Comparison of ENCODE assay signal across 14 cellular contexts in genomic region chr2:172230783-172231446, GRCh38.
DNase-seq lines count a peak whose midpoint lies in the region; ATAC-seq and TF ChIP-seq lines count a peak whose summit lies in the region.
"Had no signal": no experiment of that assay in that cellular context is flagged by ENCODE, and none has a peak within 500 bp of the region (broad histone marks: within the 10 kb centered on the region; RNA-seq: fewer than 3 reads in every experiment).

No MANE protein-coding gene starts in this region.

- no peaks in the 10 kb centered on the region for H4K20me1 ChIP-seq in GM23338 (replicated peaks; ENCODE audit: insufficient read depth)
- no peaks in the 10 kb centered on the region for H4K20me1 ChIP-seq in SK-N-SH (ENCODE audit: insufficient read depth)

- no peaks in the 10 kb centered on the region for H3K9me3 Mint-ChIP-seq in GM23338
- no peaks in the 10 kb centered on the region for H3K9me3 Mint-ChIP-seq in stimulated activated naive B cell treated with anti-CD40 and anti-IgM and Interleukin-4, amounts not matched to agents 10 μg/mL and 1 μg/mL and 100 μg/mL, for 72 hours
- H3K9me3 Mint-ChIP-seq in stimulated activated naive CD8-positive, alpha-beta T cell treated with anti-CD3 and anti-CD28 coated beads, Interleukin-15, amount 100 ng/mL, for 72 hours, result no peaks in the 10 kb centered on the region
- H3K9me3 Mint-ChIP-seq: activated naive CD4-positive, alpha-beta T cell treated with anti-CD3 and anti-CD28 coated beads for 36 hours; WTC11 had no signal

- TF ChIP-seq CTCF in GM23338 (conservative IDR thresholded peaks at IDR 0.05; ENCODE audit: low read depth in 2 of 2) (no peak), SK-N-SH (IDR thresholded peaks at IDR 0.05) (no peak)

- POLR2A ChIA-PET in SK-N-SH (lab: Yijun Ruan, JAX), result no interaction called here

- peaks cover 39% of the 10 kb centered on the region for H3K4me1 Mint-ChIP-seq in GM23338
- peaks cover 13 to 18% of the 10 kb centered on the region in 2 donors for H3K4me1 Mint-ChIP-seq in stimulated activated naive B cell treated with anti-CD40 and anti-IgM and Interleukin-4, amounts not matched to agents 10 μg/mL and 1 μg/mL and 100 μg/mL, for 72 hours
- H3K4me1 Mint-ChIP-seq in stimulated activated naive CD8-positive, alpha-beta T cell treated with anti-CD3 and anti-CD28 coated beads, Interleukin-15, amount 100 ng/mL, for 72 hours, result peaks cover 18% of the 10 kb centered on the region

- H3K36me3 Mint-ChIP-seq in GM23338 (ENCODE audit: low read depth), result no peaks in the 10 kb centered on the region
- H3K36me3 Mint-ChIP-seq in stimulated activated naive B cell treated with anti-CD40 and anti-IgM and Interleukin-4, amounts not matched to agents 10 μg/mL and 1 μg/mL and 100 μg/mL, for 72 hours, result peaks cover 0 to 2% of the 10 kb centered on the region in 2 donors
- H3K36me3 Mint-ChIP-seq: WTC11 had no signal

- no peak for TF ChIP-seq RAD21 in SK-N-SH (IDR thresholded peaks at IDR 0.05; ENCODE audit: low read length)

- CTCF ChIA-PET in SK-N-SH (lab: Yijun Ruan, JAX), result no interaction called here

- H3K4me3 ChIP-seq in GM23338 (no peak overlapping the region), SK-N-SH (ENCODE audit: low read depth in 2 of 2, low read length in 1 of 2) (no peak overlapping the region), esophagus (ENCODE audit: low read depth in 1 of 2, low read length in 2 of 2) (no peak overlapping the region)
- H3K4me3 ChIP-seq: esophagus muscularis mucosa, GM12878 had no signal

- H3K9me2 ChIP-seq in GM23338 (ENCODE audit: insufficient read depth) (peaks cover 4% of the 10 kb centered on the region; the same call in 1 of the 2 replicates), SK-N-SH (no peaks in the 10 kb centered on the region)

- H2AFZ ChIP-seq in GM23338, result peak overlapping the region; percentile 63
- H2AFZ ChIP-seq in SK-N-SH (ENCODE audit: low read depth), result no peak overlapping the region

- H3K27me3 Mint-ChIP-seq in GM23338 (ENCODE audit: insufficient read depth, low read depth, poor library complexity), result peaks cover 21% of the 10 kb centered on the region
- peaks cover 49 to 53% of the 10 kb centered on the region in 2 donors for H3K27me3 Mint-ChIP-seq in stimulated activated naive B cell treated with anti-CD40 and anti-IgM and Interleukin-4, amounts not matched to agents 10 μg/mL and 1 μg/mL and 100 μg/mL, for 72 hours
- peaks cover 28% of the 10 kb centered on the region for H3K27me3 Mint-ChIP-seq in stimulated activated naive CD8-positive, alpha-beta T cell treated with anti-CD3 and anti-CD28 coated beads, Interleukin-15, amount 100 ng/mL, for 72 hours

- H3K4me2 ChIP-seq in GM23338 (no peak overlapping the region), SK-N-SH (peak overlapping the region; percentile 34; the same call in 1 of the 2 replicates)

- DNase-seq in GM23338 (ENCODE audit: low spot score) (no peak), SK-N-SH (no peak), posterior cingulate gyrus (peak in 8 of 10 donors; percentile 40 to 93 (median 58)), amniotic stem cell (lab: John Stamatoyannopoulos, UW) (no peak)
- no peak for DNase-seq in stimulated activated naive B cell treated with anti-CD40 and anti-IgM and Interleukin-4, amounts not matched to agents 10 μg/mL and 1 μg/mL and 100 μg/mL, for 72 hours
- DNase-seq in stimulated activated naive CD8-positive, alpha-beta T cell treated with anti-CD3 and anti-CD28 coated beads, Interleukin-15, amount 100 ng/mL, for 72 hours, result no peak
- DNase-seq: activated CD8-positive, alpha-beta memory T cell treated with anti-CD3 and anti-CD28 coated beads, Interleukin-2, amount 50 U/mL, for 4 hours; activated naive CD4-positive, alpha-beta T cell treated with anti-CD3 and anti-CD28 coated beads for 36 hours; mesendoderm had no signal

- no peaks in the 10 kb centered on the region for H3K9me3 ChIP-seq in SK-N-SH
- H3K9me3 ChIP-seq in esophagus (ENCODE audit: control insufficient read depth in 2 of 2, insufficient read depth in 1 of 2, low read depth in 1 of 2, low read length in 1 of 2), result no peaks in the 10 kb centered on the region
- H3K9me3 ChIP-seq: esophagus muscularis mucosa had no signal

- 64% methylated on average over 10 of the region's 11 CpGs for WGBS in SK-N-SH (ENCODE audit: low lambda C conversion rate)
- WGBS in esophagus, 2 donors, result 51 to 63% methylated on average over 11 of the region's 11 CpGs

- H3K79me2 ChIP-seq in GM23338 (replicated peaks; ENCODE audit: insufficient read depth) (no peaks in the 10 kb centered on the region), SK-N-SH (ENCODE audit: insufficient read depth) (no peaks in the 10 kb centered on the region)

- peak overlapping the region; percentile 6; the same call in 1 of the 2 replicates for H3K27ac Mint-ChIP-seq in GM23338
- no peak overlapping the region for H3K27ac Mint-ChIP-seq in stimulated activated naive B cell treated with anti-CD40 and anti-IgM and Interleukin-4, amounts not matched to agents 10 μg/mL and 1 μg/mL and 100 μg/mL, for 72 hours
- no peak overlapping the region for H3K27ac Mint-ChIP-seq in stimulated activated naive CD8-positive, alpha-beta T cell treated with anti-CD3 and anti-CD28 coated beads, Interleukin-15, amount 100 ng/mL, for 72 hours
- H3K27ac Mint-ChIP-seq: activated naive CD4-positive, alpha-beta T cell treated with anti-CD3 and anti-CD28 coated beads for 36 hours; WTC11 had no signal

- H3K4me1 ChIP-seq in GM23338 (ENCODE audit: insufficient read depth) (peaks cover 22% of the 10 kb centered on the region), SK-N-SH (ENCODE audit: control insufficient read depth in 1 of 2, insufficient read depth in 2 of 2, low read depth in 1 of 2, low read length in 1 of 2) (peaks cover 7 to 22% of the 10 kb centered on the region in 2 experiments), esophagus (ENCODE audit: control insufficient read depth in 2 of 2, insufficient read depth in 2 of 2, low read length in 1 of 2) (peaks cover 0 to 24% of the 10 kb centered on the region in 2 donors)

- peak in 1 of 2 experiments; percentile 67; a peak in 1 of 4 replicates for TF ChIP-seq EP300 in SK-N-SH (IDR thresholded peaks at IDR 0.05; ENCODE audit: borderline replicate concordance in 1 of 2, low read depth in 1 of 2, low read length in 1 of 2)

- ATAC-seq in GM23338 (no peak), HG03139 (IDR thresholded peaks at IDR 0.05; ENCODE audit: unreplicated experiment) (no peak)
- ATAC-seq in stimulated activated naive B cell treated with anti-CD40 and anti-IgM and Interleukin-4, amounts not matched to agents 10 μg/mL and 1 μg/mL and 100 μg/mL, for 72 hours (replicated peaks), result no peak
- ATAC-seq in stimulated activated naive CD8-positive, alpha-beta T cell treated with anti-CD3 and anti-CD28 coated beads, Interleukin-15, amount 100 ng/mL, for 72 hours, result no peak
- ATAC-seq: GM12878, WTC11 had no signal

- no peak overlapping the region for H3K4me3 Mint-ChIP-seq in GM23338
- no peak overlapping the region for H3K4me3 Mint-ChIP-seq in stimulated activated naive B cell treated with anti-CD40 and anti-IgM and Interleukin-4, amounts not matched to agents 10 μg/mL and 1 μg/mL and 100 μg/mL, for 72 hours
- no peak overlapping the region for H3K4me3 Mint-ChIP-seq in stimulated activated naive CD8-positive, alpha-beta T cell treated with anti-CD3 and anti-CD28 coated beads, Interleukin-15, amount 100 ng/mL, for 72 hours
- H3K4me3 Mint-ChIP-seq: activated naive CD4-positive, alpha-beta T cell treated with anti-CD3 and anti-CD28 coated beads for 36 hours; WTC11 had no signal

- no peaks in the 10 kb centered on the region for H3K36me3 ChIP-seq in GM23338 (ENCODE audit: insufficient read depth)
- H3K36me3 ChIP-seq in SK-N-SH (replicated peaks in 1 of 2; ENCODE audit: control insufficient read depth in 1 of 2, insufficient read depth in 2 of 2, low read length in 1 of 2), result no peaks in the 10 kb centered on the region
- H3K36me3 ChIP-seq in esophagus (ENCODE audit: control insufficient read depth in 2 of 2, insufficient read depth in 2 of 2, low read length in 1 of 2), result no peaks in the 10 kb centered on the region
- H3K36me3 ChIP-seq: esophagus muscularis mucosa had no signal

- no peaks in the 10 kb centered on the region for H3F3A ChIP-seq in GM23338 (replicated peaks; ENCODE audit: low read depth)
- no peaks in the 10 kb centered on the region for H3F3A ChIP-seq in SK-N-SH (replicated peaks; ENCODE audit: insufficient read depth)

- intact Hi-C loops in posterior cingulate gyrus (cut with DNase I), result loop anchor here (10.0 kb wide), 1 partner anchor 124 kb away; no protein-coding TSS in a partner anchor

- peaks cover 34% of the 10 kb centered on the region for H3K27me3 ChIP-seq in GM23338 (ENCODE audit: insufficient read depth)
- H3K27me3 ChIP-seq in SK-N-SH (ENCODE audit: insufficient read depth), result no peaks in the 10 kb centered on the region
- H3K27me3 ChIP-seq in esophagus (ENCODE audit: control insufficient read depth in 1 of 2, insufficient read depth in 2 of 2, low read length in 2 of 2), result no peaks in the 10 kb centered on the region

- H3K27ac ChIP-seq in GM23338 (ENCODE audit: low read depth) (no peak overlapping the region), SK-N-SH (ENCODE audit: low read depth in 2 of 2, low read length in 1 of 2) (peak overlapping the region; percentile 13 to 69; a peak in 1 of 4 replicates), esophagus (ENCODE audit: low read depth in 2 of 2, low read length in 1 of 2) (peak overlapping the region; percentile 76 to 77)

- H3K9ac ChIP-seq in SK-N-SH, result no peak overlapping the region

TF ChIP-seq in SK-N-SH, 30 proteins besides CTCF, POLR2A, EP300 and RAD21 (continues in another document):
- TF ChIP-seq IRF3 (IDR thresholded peaks at IDR 0.05; ENCODE audit: low read depth, low read length) (no peak), RFX5 (IDR thresholded peaks at IDR 0.05; ENCODE audit: low read length) (no peak), FOXJ3 (CRISPR knock-in tag; IDR thresholded peaks at IDR 0.05) (no peak), ELF1 (IDR thresholded peaks at IDR 0.05) (no peak), TCF12 (IDR thresholded peaks at IDR 0.05) (peak; percentile 83), MAX (IDR thresholded peaks at IDR 0.05; ENCODE audit: low read depth) (peak; percentile 75), MEF2A (IDR thresholded peaks at IDR 0.05; ENCODE audit: borderline replicate concordance, low read depth) (no peak), GABPA (IDR thresholded peaks at IDR 0.05; ENCODE audit: low read depth) (no peak), SMC3 (IDR thresholded peaks at IDR 0.05; ENCODE audit: low read depth, low read length) (no peak)

Comparison
In these comparisons a context has a peak if more than half of its experiments do, and no peak if none do; other contexts are left out.
1. DNase-seq: peak in posterior cingulate gyrus (8 of 10); none in GM23338 (single experiment), SK-N-SH (single experiment), stimulated activated naive B cell treated with anti-CD40 and anti-IgM and Interleukin-4, amounts not matched to agents 10 μg/mL and 1 μg/mL and 100 μg/mL, for 72 hours (single experiment), stimulated activated naive CD8-positive, alpha-beta T cell treated with anti-CD3 and anti-CD28 coated beads, Interleukin-15, amount 100 ng/mL, for 72 hours (0 of 2) and amniotic stem cell (single experiment).